In the genomic region with DNA sequence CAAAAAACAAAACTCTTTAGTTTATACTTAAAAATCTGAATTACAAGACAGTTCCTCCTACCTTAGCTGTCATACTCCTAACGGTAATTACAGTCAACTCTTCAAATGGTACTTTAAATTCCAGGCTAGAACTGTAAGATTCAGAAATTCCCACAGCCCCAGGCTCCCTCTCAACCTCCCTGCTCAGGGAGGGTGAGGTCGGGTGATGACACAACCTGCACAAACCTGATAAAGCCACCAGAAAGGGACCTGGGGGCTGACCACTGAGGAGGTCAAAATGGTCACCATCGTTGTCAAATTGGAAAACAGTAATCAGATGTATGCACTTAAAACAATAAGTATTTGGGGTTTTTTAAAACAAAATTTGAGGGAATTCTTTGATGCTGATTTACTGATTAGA, we compare ENCODE assay signal across 18 cellular contexts. TPM values are rescaled to one million over a fixed set of nuclear protein-coding genes. Genes with fewer than 3 reads are reported as not detected.
A peak's percentile ranks its signal among the peaks of the same experiment; 100 is the strongest.
DNase-seq lines count a peak whose midpoint lies in the region; TF ChIP-seq lines count a peak whose summit lies in the region.
"Had no signal": no experiment of that assay in that cellular context is flagged by ENCODE, and none has a peak within 500 bp of the region (broad histone marks: within the 10 kb centered on the region; RNA-seq: fewer than 3 reads in every experiment).

No MANE protein-coding gene starts in this region.

- H3K27ac ChIP-seq in mesodermal cell (ENCODE audit: low read depth, low read length, severe bottlenecking): peak overlapping the region; percentile 36
- H3K27ac ChIP-seq in smooth muscle cell (ENCODE audit: low read depth): peak overlapping the region; percentile 64
- H3K27ac ChIP-seq: HL-60 had no signal

- POLR2A ChIA-PET in Caco-2 (lab: Charles Lee): interaction anchor here (0.5 kb wide), 1 partner anchor 36 kb away, joined by 3 read pairs; no protein-coding TSS in a partner anchor

- H2AFZ ChIP-seq in smooth muscle cell (ENCODE audit: low read depth): no peak overlapping the region

- H3K27ac Mint-ChIP-seq in Caco-2 (ENCODE audit: unreplicated experiment): peak overlapping the region; percentile 63
- H3K27ac Mint-ChIP-seq: B cell; CD4-positive, alpha-beta memory T cell; HFFc6 had no signal

- CTCF ChIA-PET in Caco-2 (lab: Charles Lee): interaction anchor here (1.2 kb wide), 1 partner anchor 48 kb away, joined by 4 read pairs; no protein-coding TSS in a partner anchor

- H4K20me1 ChIP-seq in smooth muscle cell (ENCODE audit: low read depth): no peaks in the 10 kb centered on the region

- H3K9me3 ChIP-seq in Caco-2 (no peaks in the 10 kb centered on the region), mesodermal cell (ENCODE audit: control insufficient read depth, low read length) (no peaks in the 10 kb centered on the region), smooth muscle cell (replicated peaks; ENCODE audit: low read depth) (no peaks in the 10 kb centered on the region)

- H3F3A ChIP-seq in smooth muscle cell (ENCODE audit: low read depth): peaks cover 6% of the 10 kb centered on the region

- H3K36me3 Mint-ChIP-seq in Caco-2 (ENCODE audit: insufficient read depth, unreplicated experiment): peaks cover 7% of the 10 kb centered on the region
- H3K36me3 Mint-ChIP-seq: CD4-positive, alpha-beta memory T cell had no signal

- H3K4me1 ChIP-seq in Caco-2 (peaks cover 30% of the 10 kb centered on the region), mesodermal cell (ENCODE audit: control insufficient read depth, insufficient read depth, low read length, poor library complexity, severe bottlenecking) (no peaks in the 10 kb centered on the region), smooth muscle cell (ENCODE audit: low read depth) (peaks cover 5% of the 10 kb centered on the region)

- TF ChIP-seq CTCF in Caco-2 (IDR thresholded peaks at IDR 0.05; ENCODE audit: insufficient read depth in 1 of 2, low read depth in 1 of 2, low read length in 1 of 2, severe bottlenecking in 1 of 2, unreplicated experiment in 1 of 2): no peak
- TF ChIP-seq CTCF in smooth muscle cell (IDR thresholded peaks at IDR 0.05; ENCODE audit: borderline replicate concordance, insufficient read depth, poor library complexity, severe bottlenecking): no peak

- no TSS peak for BruUV-seq in Caco-2 (replicated peaks; lab: Mats Ljungman, UMichigan)

- H3K4me2 ChIP-seq in smooth muscle cell: peak overlapping the region; percentile 0

- intact Hi-C loops in Caco-2 (cut with micrococcal nuclease; ENCODE audit: unreplicated experiment): loop anchor here (1.0 to 2.0 kb wide), 2 partner anchors 36 to 81 kb away; no protein-coding TSS in a partner anchor

- H3K36me3 ChIP-seq in Caco-2 (ENCODE audit: control insufficient read depth, insufficient read depth, low read length) (no peaks in the 10 kb centered on the region), mesodermal cell (ENCODE audit: control insufficient read depth, insufficient read depth, low read length) (no peaks in the 10 kb centered on the region), smooth muscle cell (ENCODE audit: low read depth) (no peaks in the 10 kb centered on the region)

- H3K4me1 Mint-ChIP-seq in Caco-2 (ENCODE audit: low read depth, unreplicated experiment): peaks cover 14% of the 10 kb centered on the region
- H3K4me1 Mint-ChIP-seq: B cell; CD4-positive, alpha-beta memory T cell had no signal

- peaks cover 10% of the 10 kb centered on the region for H3K9me3 Mint-ChIP-seq in Caco-2 (ENCODE audit: unreplicated experiment)
- H3K9me3 Mint-ChIP-seq: HFFc6 had no signal

- no peaks in the 10 kb centered on the region for H3K27me3 ChIP-seq in Caco-2 (replicated peaks; ENCODE audit: control insufficient read depth, insufficient read depth, low read length)
- no peaks in the 10 kb centered on the region for H3K27me3 ChIP-seq in smooth muscle cell (ENCODE audit: low read depth)

- H3K27me3 Mint-ChIP-seq in Caco-2 (ENCODE audit: insufficient read depth, unreplicated experiment): no peaks in the 10 kb centered on the region

- no peak overlapping the region for H3K9ac ChIP-seq in smooth muscle cell (ENCODE audit: low read depth)

- peak overlapping the region; percentile 59 for H3K4me3 Mint-ChIP-seq in Caco-2 (ENCODE audit: unreplicated experiment)
- H3K4me3 Mint-ChIP-seq: B cell; CD4-positive, alpha-beta memory T cell; HFFc6 had no signal

- H3K4me3 ChIP-seq in Caco-2 (ENCODE audit: low read depth, low read length) (no peak overlapping the region), mesodermal cell (ENCODE audit: extremely low read depth, insufficient read depth, low read length, poor library complexity, severe bottlenecking) (no peak overlapping the region), smooth muscle cell (no peak overlapping the region)

- peak; percentile 51 to 53 for DNase-seq in Caco-2
- DNase-seq in HuH-7.5 (ENCODE audit: low spot score): peak; percentile 13
- no peak for DNase-seq in smooth muscle cell (lab: John Stamatoyannopoulos, UW; ENCODE audit: unreplicated experiment)
- no peak for DNase-seq in kidney glomerular epithelial cell (lab: John Stamatoyannopoulos, UW)
- no peak for DNase-seq in 8988T
- no peak for DNase-seq in nucleus accumbens (lab: John Stamatoyannopoulos, UW)
- DNase-seq: ACHN; C1 segment of cervical spinal cord; CD4-positive, alpha-beta memory T cell; DMS153; DMS79 treated with DMSO at 0.1 percent for 48 hours; EL; GDM1; HCEC 1CT; HFFc6 had no signal

- WGBS in mesodermal cell (ENCODE audit: insufficient coverage in 2 of 2), 2 experiments: 50 to 100% methylated on average over 1 to 2 of the region's 3 CpGs
- WGBS in smooth muscle cell (ENCODE audit: low lambda C conversion rate): 49% methylated on average over 3 of the region's 3 CpGs

- H3K79me2 ChIP-seq in smooth muscle cell (ENCODE audit: low read depth): no peaks in the 10 kb centered on the region

RNA-seq across cellular contexts. Expression of gene SLC22A1, which starts 52.2 kb away (rescaled TPM):
- total RNA-seq in Caco-2 (2022) (1.5 and 2.0 TPM in 2 replicates), smooth muscle cell (0.04 and 1.4 TPM in 2 replicates)
- not detected for polyA plus RNA-seq in mesodermal cell (2013, experiment 1 of 2)
- 0.20 TPM for polyA plus RNA-seq in mesodermal cell (2013, experiment 2 of 2)
- polyA plus RNA-seq in smooth muscle cell: 1.5 and 1.6 TPM in 2 replicates

Comparison
In these comparisons a context has a peak if more than half of its experiments do, and no peak if none do; other contexts are left out.
1. DNase-seq: peak in Caco-2 (2 of 2) and HuH-7.5 (single experiment); none in smooth muscle cell (single experiment), kidney glomerular epithelial cell (single experiment), 8988T (single experiment) and nucleus accumbens (0 of 56).